ENCODE assay signal across 8 cellular contexts in genomic region chr14:59254146-59254910, GRCh38.
DNase-seq lines count a peak whose midpoint lies in the region; ATAC-seq, FAIRE-seq and TF ChIP-seq lines count a peak whose summit lies in the region.

No MANE protein-coding gene starts in this region.

- no peaks in the 10 kb centered on the region for H3K27me3 ChIP-seq in endothelial cell of umbilical vein (ENCODE audit: control insufficient read depth in 2 of 2, insufficient read depth in 2 of 2, low read length in 2 of 2)

- DNase-seq in Caki2 (ENCODE audit: low read depth) (peak; percentile 2), NCI-H2107 treated with DMSO at 0.1 percent for 48 hours (lab: John Stamatoyannopoulos, UW; ENCODE audit: unreplicated experiment) (peak; percentile 59), endothelial cell of umbilical vein (ENCODE audit: low read depth, low spot score) (peak; percentile 54), non-pigmented ciliary epithelial cell (ENCODE audit: low read depth) (peak; percentile 70), D721Med (ENCODE audit: insufficient read length, low spot score) (no peak), DMS153 treated with DMSO at 0.1 percent for 48 hours (lab: John Stamatoyannopoulos, UW; ENCODE audit: unreplicated experiment) (no peak)
- DNase-seq in stimulated activated CD4-positive, alpha-beta T cell treated with anti-CD3 and anti-CD28 coated beads, Interleukin-2, amount 100 ng/mL, for 24 hours, result no peak

- no TSS peak for BruUV-seq in endothelial cell of umbilical vein (replicated peaks; lab: Mats Ljungman, UMichigan)

- H3K9me1 ChIP-seq in endothelial cell of umbilical vein (replicated peaks; ENCODE audit: control insufficient read depth, extremely low read depth, insufficient read depth, low read length), result no peaks in the 10 kb centered on the region

- H3K9ac ChIP-seq in endothelial cell of umbilical vein (replicated peaks; ENCODE audit: extremely low read depth, insufficient read depth, low read length), result no peak overlapping the region

- peaks cover 3% of the 10 kb centered on the region for H3K79me2 ChIP-seq in endothelial cell of umbilical vein (ENCODE audit: control insufficient read depth, insufficient read depth, low read length)

- no peaks in the 10 kb centered on the region for H4K20me1 ChIP-seq in endothelial cell of umbilical vein (replicated peaks; ENCODE audit: control insufficient read depth, extremely low read depth, insufficient read depth, low read length)

- no peaks in the 10 kb centered on the region for H3K9me3 ChIP-seq in endothelial cell of umbilical vein (replicated peaks; ENCODE audit: control insufficient read depth, insufficient read depth, low read length)

- dilution Hi-C loops in endothelial cell of umbilical vein (cut with MboI; ENCODE audit: extremely low pct_ligation_motif_present, low sequenced_read_pairs), result no loop called here

- H3K4me1 ChIP-seq in endothelial cell of umbilical vein (ENCODE audit: control insufficient read depth, extremely low read depth, insufficient read depth, low read length), result peaks cover 18% of the 10 kb centered on the region

- no peak for FAIRE-seq in endothelial cell of umbilical vein (lab: Jason Lieb, UNC)
- FAIRE-seq in D721Med (lab: Jason Lieb, UNC), result no peak

- H3K27ac ChIP-seq in endothelial cell of umbilical vein (ENCODE audit: insufficient read depth, low read depth, low read length), result peak overlapping the region; percentile 42

- H3K4me3 ChIP-seq in endothelial cell of umbilical vein (replicated peaks in 1 of 3; ENCODE audit: insufficient read depth in 1 of 3, low read depth in 1 of 3, low read length in 3 of 3), result no peak overlapping the region

- TF ChIP-seq CTCF in endothelial cell of umbilical vein (IDR thresholded peaks at IDR 0.05; ENCODE audit: extremely low read depth in 1 of 2, insufficient read depth in 1 of 2, low read depth in 1 of 2, low read length in 2 of 2), result no peak
- no peak for TF ChIP-seq CTCF in D721Med (IDR thresholded peaks at IDR 0.05; ENCODE audit: insufficient read depth, missing control alignments)

- CTCF ChIA-PET in endothelial cell of umbilical vein (lab: Charles Lee), result interaction anchor here (0.7 to 1.5 kb wide), 3 partner anchors 8 to 67 kb away, joined by 3 to 4 read pairs (median 3); no protein-coding TSS in a partner anchor

- no peak for ATAC-seq in GM21381 (IDR thresholded peaks at IDR 0.05; ENCODE audit: unreplicated experiment)

- H2AFZ ChIP-seq in endothelial cell of umbilical vein (ENCODE audit: low read depth, low read length), result no peak overlapping the region

- TF ChIP-seq POLR2A in endothelial cell of umbilical vein (IDR thresholded peaks at IDR 0.05; ENCODE audit: low read depth, low read length), result no peak

- in situ Hi-C loops in Caki2 (cut with HindIII; ENCODE audit: low pct_unique_long_range_greater_than_20kb, low sequenced_read_pairs), result no loop called here

- intact Hi-C loops in endothelial cell of umbilical vein (cut with micrococcal nuclease), result loop anchor here (2.0 kb wide), 1 partner anchor 66 kb away; the partner anchor contains the start of gene DAAM1

- H3K4me2 ChIP-seq in endothelial cell of umbilical vein (ENCODE audit: insufficient read depth, low read length), result peak overlapping the region; percentile 62

- POLR2A ChIA-PET in endothelial cell of umbilical vein (lab: Charles Lee), result no interaction called here

- no peaks in the 10 kb centered on the region for H3K36me3 ChIP-seq in endothelial cell of umbilical vein (ENCODE audit: control insufficient read depth in 2 of 2, extremely low read depth in 1 of 2, insufficient read depth in 2 of 2, low read length in 2 of 2)

TF ChIP-seq in endothelial cell of umbilical vein, 7 proteins besides CTCF, POLR2A, EP300 and RAD21:
- TF ChIP-seq GATA2 (IDR thresholded peaks at IDR 0.05; ENCODE audit: insufficient read depth, insufficient read length, low read depth, low read length), result no peak
- no peak for TF ChIP-seq POLR2AphosphoS5 (IDR thresholded peaks at IDR 0.05; ENCODE audit: insufficient read depth, low read depth, low read length)
TF ChIP-seq in endothelial cell of umbilical vein: peak in this region for 0.

Comparison
In these comparisons a context has a peak if more than half of its experiments do, and no peak if none do; other contexts are left out.
1. DNase-seq: peak in Caki2 (single experiment), NCI-H2107 treated with DMSO at 0.1 percent for 48 hours (single experiment), endothelial cell of umbilical vein (single experiment) and non-pigmented ciliary epithelial cell (single experiment); none in D721Med (single experiment), stimulated activated CD4-positive, alpha-beta T cell treated with anti-CD3 and anti-CD28 coated beads, Interleukin-2, amount 100 ng/mL, for 24 hours (0 of 2) and DMS153 treated with DMSO at 0.1 percent for 48 hours (single experiment).